In genomic region chr17:81871387-81872120, GRCh38 we compare ENCODE assay signal across 1 cellular context.
TF ChIP-seq lines count a peak whose summit lies in the region.

No MANE protein-coding gene starts in this region.

TF ChIP-seq in K562, 482 proteins besides CTCF, POLR2A, EP300 and RAD21 (continued from another document and continues in another):
- TF ChIP-seq CHAMP1 (IDR thresholded peaks at IDR 0.05) (no peak), ESRRB (CRISPR knock-in tag; IDR thresholded peaks at IDR 0.05; ENCODE audit: borderline replicate concordance) (no peak), NCOR1 (IDR thresholded peaks at IDR 0.05) (no peak), NR2F6 (CRISPR knock-in tag; IDR thresholded peaks at IDR 0.05) (no peak), ZNF23 (CRISPR knock-in tag; IDR thresholded peaks at IDR 0.05) (no peak), ATF1 (CRISPR knock-in tag; IDR thresholded peaks at IDR 0.05) (no peak), ATF1 (tag; IDR thresholded peaks at IDR 0.05) (peak; percentile 88), ZNF165 (CRISPR knock-in tag; IDR thresholded peaks at IDR 0.05; ENCODE audit: borderline replicate concordance) (no peak), SETDB1 (IDR thresholded peaks at IDR 0.05; ENCODE audit: low read length) (no peak), BACH1 (tag; IDR thresholded peaks at IDR 0.05) (no peak), YBX1 (IDR thresholded peaks at IDR 0.05) (no peak), MECOM (CRISPR knock-in tag; IDR thresholded peaks at IDR 0.05) (no peak), SAFB (IDR thresholded peaks at IDR 0.05; ENCODE audit: borderline replicate concordance, low read depth, low read length) (peak; percentile 100), KAT2B (IDR thresholded peaks at IDR 0.05; ENCODE audit: low read depth, low read length) (no peak), SIRT6 (IDR thresholded peaks at IDR 0.05; ENCODE audit: low read depth, low read length) (no peak), ETV1 (tag; conservative IDR thresholded peaks at IDR 0.05; ENCODE audit: low read depth) (peak; percentile 91), FOXJ3 (CRISPR knock-in tag; IDR thresholded peaks at IDR 0.05) (no peak), RHOXF2B (CRISPR knock-in tag; conservative IDR thresholded peaks at IDR 0.05) (no peak), PML (IDR thresholded peaks at IDR 0.05; ENCODE audit: low read length) (0 out of 2 replicates have a peak, but pooled peaks have one; percentile 38), TCF3 (CRISPR knock-in tag; IDR thresholded peaks at IDR 0.05) (peak; percentile 38), CBX5 (IDR thresholded peaks at IDR 0.05; ENCODE audit: borderline replicate concordance, low read depth) (no peak), ZHX1 (conservative IDR thresholded peaks at IDR 0.05; ENCODE audit: low read length) (no peak), CHD7 (IDR thresholded peaks at IDR 0.05; ENCODE audit: low read depth, low read length) (no peak)
- TF ChIP-seq, protein P1, sequence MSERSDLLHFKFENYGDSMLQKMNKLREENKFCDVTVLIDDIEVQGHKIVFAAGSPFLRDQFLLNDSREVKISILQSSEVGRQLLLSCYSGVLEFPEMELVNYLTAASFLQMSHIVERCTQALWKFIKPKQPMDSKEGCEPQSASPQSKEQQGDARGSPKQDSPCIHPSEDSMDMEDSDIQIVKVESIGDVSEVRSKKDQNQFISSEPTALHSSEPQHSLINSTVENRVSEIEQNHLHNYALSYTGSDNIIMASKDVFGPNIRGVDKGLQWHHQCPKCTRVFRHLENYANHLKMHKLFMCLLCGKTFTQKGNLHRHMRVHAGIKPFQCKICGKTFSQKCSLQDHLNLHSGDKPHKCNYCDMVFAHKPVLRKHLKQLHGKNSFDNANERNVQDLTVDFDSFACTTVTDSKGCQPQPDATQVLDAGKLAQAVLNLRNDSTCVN (CRISPR knock-in tag; IDR thresholded peaks at IDR 0.05) = no peak
- TF ChIP-seq, protein P2, sequence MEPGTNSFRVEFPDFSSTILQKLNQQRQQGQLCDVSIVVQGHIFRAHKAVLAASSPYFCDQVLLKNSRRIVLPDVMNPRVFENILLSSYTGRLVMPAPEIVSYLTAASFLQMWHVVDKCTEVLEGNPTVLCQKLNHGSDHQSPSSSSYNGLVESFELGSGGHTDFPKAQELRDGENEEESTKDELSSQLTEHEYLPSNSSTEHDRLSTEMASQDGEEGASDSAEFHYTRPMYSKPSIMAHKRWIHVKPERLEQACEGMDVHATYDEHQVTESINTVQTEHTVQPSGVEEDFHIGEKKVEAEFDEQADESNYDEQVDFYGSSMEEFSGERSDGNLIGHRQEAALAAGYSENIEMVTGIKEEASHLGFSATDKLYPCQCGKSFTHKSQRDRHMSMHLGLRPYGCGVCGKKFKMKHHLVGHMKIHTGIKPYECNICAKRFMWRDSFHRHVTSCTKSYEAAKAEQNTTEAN (CRISPR knock-in tag; IDR thresholded peaks at IDR 0.05) = no peak; the same call in 1 of the 2 replicates
- TF ChIP-seq, protein P3, sequence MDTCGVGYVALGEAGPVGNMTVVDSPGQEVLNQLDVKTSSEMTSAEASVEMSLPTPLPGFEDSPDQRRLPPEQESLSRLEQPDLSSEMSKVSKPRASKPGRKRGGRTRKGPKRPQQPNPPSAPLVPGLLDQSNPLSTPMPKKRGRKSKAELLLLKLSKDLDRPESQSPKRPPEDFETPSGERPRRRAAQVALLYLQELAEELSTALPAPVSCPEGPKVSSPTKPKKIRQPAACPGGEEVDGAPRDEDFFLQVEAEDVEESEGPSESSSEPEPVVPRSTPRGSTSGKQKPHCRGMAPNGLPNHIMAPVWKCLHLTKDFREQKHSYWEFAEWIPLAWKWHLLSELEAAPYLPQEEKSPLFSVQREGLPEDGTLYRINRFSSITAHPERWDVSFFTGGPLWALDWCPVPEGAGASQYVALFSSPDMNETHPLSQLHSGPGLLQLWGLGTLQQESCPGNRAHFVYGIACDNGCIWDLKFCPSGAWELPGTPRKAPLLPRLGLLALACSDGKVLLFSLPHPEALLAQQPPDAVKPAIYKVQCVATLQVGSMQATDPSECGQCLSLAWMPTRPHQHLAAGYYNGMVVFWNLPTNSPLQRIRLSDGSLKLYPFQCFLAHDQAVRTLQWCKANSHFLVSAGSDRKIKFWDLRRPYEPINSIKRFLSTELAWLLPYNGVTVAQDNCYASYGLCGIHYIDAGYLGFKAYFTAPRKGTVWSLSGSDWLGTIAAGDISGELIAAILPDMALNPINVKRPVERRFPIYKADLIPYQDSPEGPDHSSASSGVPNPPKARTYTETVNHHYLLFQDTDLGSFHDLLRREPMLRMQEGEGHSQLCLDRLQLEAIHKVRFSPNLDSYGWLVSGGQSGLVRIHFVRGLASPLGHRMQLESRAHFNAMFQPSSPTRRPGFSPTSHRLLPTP (IDR thresholded peaks at IDR 0.05; ENCODE audit: borderline replicate concordance, extremely low read depth, insufficient read length) = no peak
- TF ChIP-seq, protein P4, sequence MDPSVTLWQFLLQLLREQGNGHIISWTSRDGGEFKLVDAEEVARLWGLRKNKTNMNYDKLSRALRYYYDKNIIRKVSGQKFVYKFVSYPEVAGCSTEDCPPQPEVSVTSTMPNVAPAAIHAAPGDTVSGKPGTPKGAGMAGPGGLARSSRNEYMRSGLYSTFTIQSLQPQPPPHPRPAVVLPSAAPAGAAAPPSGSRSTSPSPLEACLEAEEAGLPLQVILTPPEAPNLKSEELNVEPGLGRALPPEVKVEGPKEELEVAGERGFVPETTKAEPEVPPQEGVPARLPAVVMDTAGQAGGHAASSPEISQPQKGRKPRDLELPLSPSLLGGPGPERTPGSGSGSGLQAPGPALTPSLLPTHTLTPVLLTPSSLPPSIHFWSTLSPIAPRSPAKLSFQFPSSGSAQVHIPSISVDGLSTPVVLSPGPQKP (CRISPR knock-in tag; IDR thresholded peaks at IDR 0.05) = no peak
- TF ChIP-seq, protein P5, sequence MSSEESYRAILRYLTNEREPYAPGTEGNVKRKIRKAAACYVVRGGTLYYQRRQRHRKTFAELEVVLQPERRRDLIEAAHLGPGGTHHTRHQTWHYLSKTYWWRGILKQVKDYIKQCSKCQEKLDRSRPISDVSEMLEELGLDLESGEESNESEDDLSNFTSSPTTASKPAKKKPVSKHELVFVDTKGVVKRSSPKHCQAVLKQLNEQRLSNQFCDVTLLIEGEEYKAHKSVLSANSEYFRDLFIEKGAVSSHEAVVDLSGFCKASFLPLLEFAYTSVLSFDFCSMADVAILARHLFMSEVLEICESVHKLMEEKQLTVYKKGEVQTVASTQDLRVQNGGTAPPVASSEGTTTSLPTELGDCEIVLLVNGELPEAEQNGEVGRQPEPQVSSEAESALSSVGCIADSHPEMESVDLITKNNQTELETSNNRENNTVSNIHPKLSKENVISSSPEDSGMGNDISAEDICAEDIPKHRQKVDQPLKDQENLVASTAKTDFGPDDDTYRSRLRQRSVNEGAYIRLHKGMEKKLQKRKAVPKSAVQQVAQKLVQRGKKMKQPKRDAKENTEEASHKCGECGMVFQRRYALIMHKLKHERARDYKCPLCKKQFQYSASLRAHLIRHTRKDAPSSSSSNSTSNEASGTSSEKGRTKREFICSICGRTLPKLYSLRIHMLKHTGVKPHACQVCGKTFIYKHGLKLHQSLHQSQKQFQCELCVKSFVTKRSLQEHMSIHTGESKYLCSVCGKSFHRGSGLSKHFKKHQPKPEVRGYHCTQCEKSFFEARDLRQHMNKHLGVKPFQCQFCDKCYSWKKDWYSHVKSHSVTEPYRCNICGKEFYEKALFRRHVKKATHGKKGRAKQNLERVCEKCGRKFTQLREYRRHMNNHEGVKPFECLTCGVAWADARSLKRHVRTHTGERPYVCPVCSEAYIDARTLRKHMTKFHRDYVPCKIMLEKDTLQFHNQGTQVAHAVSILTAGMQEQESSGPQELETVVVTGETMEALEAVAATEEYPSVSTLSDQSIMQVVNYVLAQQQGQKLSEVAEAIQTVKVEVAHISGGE (CRISPR knock-in tag; IDR thresholded peaks at IDR 0.05) = peak in 1 of 3 experiments; percentile 72; a peak in 1 of 6 replicates
